7 cellular contexts compared by ENCODE assay signal in the genomic region with DNA sequence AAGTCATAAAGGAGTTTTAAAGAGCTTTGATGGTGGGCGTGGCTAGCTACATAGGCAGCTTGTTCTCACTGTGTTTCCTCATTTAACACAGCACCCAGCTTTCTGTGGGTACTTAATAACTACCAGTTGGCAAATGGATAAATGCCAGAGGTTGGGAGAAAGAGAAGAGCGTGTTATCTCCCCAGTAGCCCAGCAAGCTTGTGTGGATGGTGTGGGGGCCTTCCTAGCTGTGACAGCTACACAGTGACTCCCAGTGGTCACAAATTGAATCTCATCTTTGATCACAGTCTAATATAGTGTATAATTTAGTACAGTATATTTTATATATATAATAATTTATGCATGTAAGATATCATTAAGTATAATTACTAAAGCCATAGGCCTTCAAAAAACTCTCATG.
A peak's percentile ranks its signal among the peaks of the same experiment; 100 is the strongest.
DNase-seq lines count a peak whose midpoint lies in the region; ATAC-seq and FAIRE-seq lines count a peak whose summit lies in the region.

No MANE protein-coding gene starts in this region.

- DNase-seq in HS-5 (ENCODE audit: low read depth) (peak; percentile 23), RPMI8226 (peak; percentile 36), frontal cortex (ENCODE audit: low spot score in 2 of 2) (peak in 1 of 2 donors; percentile 6), skeletal muscle cell (ENCODE audit: low read depth) (peak; percentile 77)
- no peak for DNase-seq in activated CD8-positive, alpha-beta memory T cell treated with anti-CD3 and anti-CD28 coated beads, Interleukin-2, amount 50 U/mL, for 48 hours

- H3K4me3 ChIP-seq in skeletal muscle cell (ENCODE audit: low read depth, low read length): no peak overlapping the region

- peak; percentile 67 for ATAC-seq in GM19023 (IDR thresholded peaks at IDR 0.05; ENCODE audit: unreplicated experiment)
- ATAC-seq in esophagus mucosa: no peak

- peak; percentile 84 for FAIRE-seq in frontal cortex (lab: Jason Lieb, UNC)
